Comparison of ENCODE assay signal across 11 cellular contexts in the genomic region with DNA sequence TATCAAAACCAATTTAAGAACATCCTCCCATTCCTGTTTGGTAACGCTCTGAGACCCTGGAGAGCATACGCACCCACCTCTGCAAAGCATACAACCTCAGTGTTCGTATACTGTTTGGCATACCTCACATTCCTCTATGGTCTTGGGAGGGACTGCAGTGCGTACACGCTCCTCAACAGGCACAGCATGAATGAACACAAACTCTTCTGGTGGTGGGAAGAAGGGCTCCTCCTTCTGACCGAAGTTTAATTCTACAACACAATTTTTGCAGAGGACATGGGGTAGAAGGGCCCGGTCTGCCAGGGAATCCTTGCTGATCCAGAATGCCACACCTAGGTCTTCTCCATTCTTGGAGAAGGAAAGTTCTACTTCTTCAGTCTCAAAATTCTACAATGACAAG. TPM values are rescaled to one million over a fixed set of nuclear protein-coding genes. Genes with fewer than 3 reads are reported as not detected.
DNase-seq lines count a peak whose midpoint lies in the region; ATAC-seq and TF ChIP-seq lines count a peak whose summit lies in the region.
"Had no signal": no experiment of that assay in that cellular context is flagged by ENCODE, and none has a peak within 500 bp of the region (broad histone marks: within the 10 kb centered on the region; RNA-seq: fewer than 3 reads in every experiment).

No MANE protein-coding gene starts in this region.

- no peaks in the 10 kb centered on the region for H3K9me3 ChIP-seq in OCI-LY7 (ENCODE audit: low read length)

- peaks cover 97% of the 10 kb centered on the region for H3K36me3 Mint-ChIP-seq in activated T-cell treated with anti-CD3 and anti-CD28 coated beads, Interleukin-2, amount 50 U/mL, for 24 hours (ENCODE audit: low read depth)
- H3K36me3 Mint-ChIP-seq in endothelial cell (ENCODE audit: low read depth, unreplicated experiment): peaks cover 56% of the 10 kb centered on the region

- H3K27ac ChIP-seq in OCI-LY7 (ENCODE audit: low read depth, low read length, poor library complexity, severe bottlenecking): no peak overlapping the region
- H3K27ac ChIP-seq: RWPE1 had no signal

- intact Hi-C loops in OCI-LY7 (cut with micrococcal nuclease; ENCODE audit: unreplicated experiment): loop anchor here (10.0 kb wide), 1 partner anchor 127 kb away; a partner anchor contains a TSS

- H3K36me3 ChIP-seq in OCI-LY7 (ENCODE audit: insufficient read depth, low read length): peaks cover 97% of the 10 kb centered on the region

- H2AFZ ChIP-seq in OCI-LY7 (ENCODE audit: low read length): no peak overlapping the region

- H4K20me1 ChIP-seq in OCI-LY7 (ENCODE audit: insufficient read depth, low read length): peaks cover 35% of the 10 kb centered on the region

- H3K9me3 Mint-ChIP-seq in activated T-cell treated with anti-CD3 and anti-CD28 coated beads, Interleukin-2, amount 50 U/mL, for 24 hours: no peaks in the 10 kb centered on the region
- H3K9me3 Mint-ChIP-seq in endothelial cell (ENCODE audit: unreplicated experiment): no peaks in the 10 kb centered on the region
- H3K9me3 Mint-ChIP-seq: central memory CD8-positive, alpha-beta T cell had no signal

- ATAC-seq in HG02885 (IDR thresholded peaks at IDR 0.05; ENCODE audit: poor library complexity, unreplicated experiment): no peak

- H3K4me3 Mint-ChIP-seq in activated T-cell treated with anti-CD3 and anti-CD28 coated beads, Interleukin-2, amount 50 U/mL, for 24 hours: no peak overlapping the region
- peak overlapping the region; percentile 50 for H3K4me3 Mint-ChIP-seq in endothelial cell (ENCODE audit: unreplicated experiment)
- H3K4me3 Mint-ChIP-seq: central memory CD8-positive, alpha-beta T cell had no signal

- H3K9me2 ChIP-seq in OCI-LY7 (ENCODE audit: insufficient read depth, low read length): no peaks in the 10 kb centered on the region

- H3K27me3 Mint-ChIP-seq in activated T-cell treated with anti-CD3 and anti-CD28 coated beads, Interleukin-2, amount 50 U/mL, for 24 hours: no peaks in the 10 kb centered on the region
- peaks cover 14% of the 10 kb centered on the region for H3K27me3 Mint-ChIP-seq in endothelial cell (ENCODE audit: unreplicated experiment)
- H3K27me3 Mint-ChIP-seq: central memory CD8-positive, alpha-beta T cell had no signal

- peaks cover 16% of the 10 kb centered on the region for H3K4me1 ChIP-seq in OCI-LY7 (ENCODE audit: insufficient read depth, low read length, poor library complexity, severe bottlenecking)

- TF ChIP-seq CTCF in OCI-LY7 (conservative IDR thresholded peaks at IDR 0.05; ENCODE audit: low read length): peak; percentile 45
- TF ChIP-seq CTCF in endothelial cell (IDR thresholded peaks at IDR 0.05; ENCODE audit: unreplicated experiment): no peak
- TF ChIP-seq CTCF in retinal pigment epithelial cell (conservative IDR thresholded peaks at IDR 0.05; ENCODE audit: low read depth, low read length): peak; percentile 43

- CTCF ChIA-PET in OCI-LY7 (lab: Charles Lee; ENCODE audit: unreplicated experiment): no interaction called here

- H3K4me2 ChIP-seq in OCI-LY7 (ENCODE audit: low read length): no peak overlapping the region

- H3K4me1 Mint-ChIP-seq in activated T-cell treated with anti-CD3 and anti-CD28 coated beads, Interleukin-2, amount 50 U/mL, for 24 hours (ENCODE audit: low read depth): peaks cover 61% of the 10 kb centered on the region
- H3K4me1 Mint-ChIP-seq in endothelial cell (ENCODE audit: unreplicated experiment): peaks cover 24% of the 10 kb centered on the region

- POLR2A ChIA-PET in OCI-LY7 (lab: Charles Lee): no interaction called here

- H3K4me3 ChIP-seq in OCI-LY7 (ENCODE audit: low read depth, low read length, poor library complexity, severe bottlenecking) (no peak overlapping the region), retinal pigment epithelial cell (ENCODE audit: low read length) (no peak overlapping the region)

- DNase-seq in activated T-cell treated with anti-CD3 and anti-CD28 coated beads, Interleukin-2, amount 50 U/mL, for 24 hours: no peak
- no peak for DNase-seq in activated T-cell treated with anti-CD3 and anti-CD28 coated beads for 4 hours
- DNase-seq in OCI-LY7 (ENCODE audit: low spot score): no peak
- no peak for DNase-seq in endothelial cell (ENCODE audit: low spot score)
- DNase-seq in retinal pigment epithelial cell (ENCODE audit: low read depth): no peak
- no peak for DNase-seq in ureter (ENCODE audit: low spot score)
- DNase-seq in iPS-NIHi11 (ENCODE audit: low spot score): no peak
- DNase-seq: NCI-H146 had no signal

- peaks cover 66% of the 10 kb centered on the region for H3K79me2 ChIP-seq in OCI-LY7 (ENCODE audit: insufficient read depth, low read depth, low read length)

- peak overlapping the region; percentile 74 for H3K27ac Mint-ChIP-seq in activated T-cell treated with anti-CD3 and anti-CD28 coated beads, Interleukin-2, amount 50 U/mL, for 24 hours
- H3K27ac Mint-ChIP-seq in endothelial cell (ENCODE audit: unreplicated experiment): peak overlapping the region; percentile 57

- TSS peak; percentile 74 for BruUV-seq in OCI-LY7 (replicated peaks; lab: Mats Ljungman, UMichigan)

RNA-seq across cellular contexts. Expression of a gene that starts 5.3 kb away (rescaled TPM):
- total RNA-seq in OCI-LY7 (2014; rRNA removed; shearing (Covaris generic)): 8.3 and 19.2 TPM in 2 replicates
- 59.2 and 64.4 TPM in 2 replicates for total RNA-seq in OCI-LY7 (2022)
- total RNA-seq in endothelial cell (ENCODE audit: unreplicated experiment): 43.6 TPM
- 50.4 TPM for total RNA-seq in ureter

RNA-seq across cellular contexts. Expression of a gene that starts 6.3 kb away (rescaled TPM):
- total RNA-seq in OCI-LY7 (2014; rRNA removed; shearing (Covaris generic)): 36.7 and 51.7 TPM in 2 replicates
- total RNA-seq in OCI-LY7 (2022): 70.2 and 75.1 TPM in 2 replicates
- 38.1 TPM for total RNA-seq in endothelial cell (ENCODE audit: unreplicated experiment)
- total RNA-seq in ureter: 36.7 TPM

RNA-seq across cellular contexts. Expression of a gene that starts 14.5 kb away (rescaled TPM):
- not detected in 2 replicates for total RNA-seq in OCI-LY7 (2014; rRNA removed; shearing (Covaris generic))
- total RNA-seq in OCI-LY7 (2022) (not detected in 2 replicates), endothelial cell (ENCODE audit: unreplicated experiment) (1.1 TPM), ureter (not detected)

RNA-seq across cellular contexts. Expression of a gene that starts 14.8 kb away (rescaled TPM):
- 20.7 and 21.6 TPM in 2 replicates for total RNA-seq in OCI-LY7 (2014; rRNA removed; shearing (Covaris generic))
- total RNA-seq in OCI-LY7 (2022): 46.2 and 46.7 TPM in 2 replicates
- total RNA-seq in endothelial cell (ENCODE audit: unreplicated experiment): 53.6 TPM
- 55.9 TPM for total RNA-seq in ureter

RNA-seq across cellular contexts. Expression of a gene that starts 32.0 kb away (rescaled TPM):
- 11.1 and 11.8 TPM in 2 replicates for total RNA-seq in OCI-LY7 (2014; rRNA removed; shearing (Covaris generic))
- total RNA-seq in OCI-LY7 (2022) (10.7 and 11.3 TPM in 2 replicates), endothelial cell (ENCODE audit: unreplicated experiment) (12.7 TPM), ureter (16.0 TPM)
